1 cellular context compared by ENCODE assay signal in the genomic region with DNA sequence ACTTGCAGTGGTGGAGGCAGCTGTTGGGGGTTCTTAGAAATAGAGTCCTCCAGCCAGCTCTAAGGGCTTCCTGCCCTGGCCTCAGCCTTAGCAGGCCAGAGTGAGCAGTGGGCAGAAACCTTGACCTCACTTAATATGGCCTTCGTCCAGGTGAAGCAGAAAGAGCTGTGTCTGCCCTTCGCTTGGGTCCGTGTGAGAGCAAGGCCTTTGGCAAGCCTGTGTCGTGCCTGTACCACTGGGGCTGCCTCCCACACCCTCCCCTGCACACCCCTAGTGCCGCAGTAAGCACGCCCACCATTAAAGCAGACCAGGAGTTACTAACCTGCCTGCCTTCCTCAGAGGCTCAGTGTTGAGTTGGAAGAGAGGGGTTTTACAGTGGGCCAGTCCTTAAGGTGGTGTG.
TF ChIP-seq lines count a peak whose summit lies in the region.

No MANE protein-coding gene starts in this region.

TF ChIP-seq in HEK293, 187 proteins besides CTCF, POLR2A, EP300 and RAD21 (continued from another document):
- TF ChIP-seq, protein P1, sequence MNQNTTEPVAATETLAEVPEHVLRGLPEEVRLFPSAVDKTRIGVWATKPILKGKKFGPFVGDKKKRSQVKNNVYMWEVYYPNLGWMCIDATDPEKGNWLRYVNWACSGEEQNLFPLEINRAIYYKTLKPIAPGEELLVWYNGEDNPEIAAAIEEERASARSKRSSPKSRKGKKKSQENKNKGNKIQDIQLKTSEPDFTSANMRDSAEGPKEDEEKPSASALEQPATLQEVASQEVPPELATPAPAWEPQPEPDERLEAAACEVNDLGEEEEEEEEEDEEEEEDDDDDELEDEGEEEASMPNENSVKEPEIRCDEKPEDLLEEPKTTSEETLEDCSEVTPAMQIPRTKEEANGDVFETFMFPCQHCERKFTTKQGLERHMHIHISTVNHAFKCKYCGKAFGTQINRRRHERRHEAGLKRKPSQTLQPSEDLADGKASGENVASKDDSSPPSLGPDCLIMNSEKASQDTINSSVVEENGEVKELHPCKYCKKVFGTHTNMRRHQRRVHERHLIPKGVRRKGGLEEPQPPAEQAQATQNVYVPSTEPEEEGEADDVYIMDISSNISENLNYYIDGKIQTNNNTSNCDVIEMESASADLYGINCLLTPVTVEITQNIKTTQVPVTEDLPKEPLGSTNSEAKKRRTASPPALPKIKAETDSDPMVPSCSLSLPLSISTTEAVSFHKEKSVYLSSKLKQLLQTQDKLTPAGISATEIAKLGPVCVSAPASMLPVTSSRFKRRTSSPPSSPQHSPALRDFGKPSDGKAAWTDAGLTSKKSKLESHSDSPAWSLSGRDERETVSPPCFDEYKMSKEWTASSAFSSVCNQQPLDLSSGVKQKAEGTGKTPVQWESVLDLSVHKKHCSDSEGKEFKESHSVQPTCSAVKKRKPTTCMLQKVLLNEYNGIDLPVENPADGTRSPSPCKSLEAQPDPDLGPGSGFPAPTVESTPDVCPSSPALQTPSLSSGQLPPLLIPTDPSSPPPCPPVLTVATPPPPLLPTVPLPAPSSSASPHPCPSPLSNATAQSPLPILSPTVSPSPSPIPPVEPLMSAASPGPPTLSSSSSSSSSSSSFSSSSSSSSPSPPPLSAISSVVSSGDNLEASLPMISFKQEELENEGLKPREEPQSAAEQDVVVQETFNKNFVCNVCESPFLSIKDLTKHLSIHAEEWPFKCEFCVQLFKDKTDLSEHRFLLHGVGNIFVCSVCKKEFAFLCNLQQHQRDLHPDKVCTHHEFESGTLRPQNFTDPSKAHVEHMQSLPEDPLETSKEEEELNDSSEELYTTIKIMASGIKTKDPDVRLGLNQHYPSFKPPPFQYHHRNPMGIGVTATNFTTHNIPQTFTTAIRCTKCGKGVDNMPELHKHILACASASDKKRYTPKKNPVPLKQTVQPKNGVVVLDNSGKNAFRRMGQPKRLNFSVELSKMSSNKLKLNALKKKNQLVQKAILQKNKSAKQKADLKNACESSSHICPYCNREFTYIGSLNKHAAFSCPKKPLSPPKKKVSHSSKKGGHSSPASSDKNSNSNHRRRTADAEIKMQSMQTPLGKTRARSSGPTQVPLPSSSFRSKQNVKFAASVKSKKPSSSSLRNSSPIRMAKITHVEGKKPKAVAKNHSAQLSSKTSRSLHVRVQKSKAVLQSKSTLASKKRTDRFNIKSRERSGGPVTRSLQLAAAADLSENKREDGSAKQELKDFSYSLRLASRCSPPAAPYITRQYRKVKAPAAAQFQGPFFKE (tag by site-specific recombination; IDR thresholded peaks at IDR 0.05; ENCODE audit: borderline replicate concordance) = no peak
- TF ChIP-seq, protein P2, sequence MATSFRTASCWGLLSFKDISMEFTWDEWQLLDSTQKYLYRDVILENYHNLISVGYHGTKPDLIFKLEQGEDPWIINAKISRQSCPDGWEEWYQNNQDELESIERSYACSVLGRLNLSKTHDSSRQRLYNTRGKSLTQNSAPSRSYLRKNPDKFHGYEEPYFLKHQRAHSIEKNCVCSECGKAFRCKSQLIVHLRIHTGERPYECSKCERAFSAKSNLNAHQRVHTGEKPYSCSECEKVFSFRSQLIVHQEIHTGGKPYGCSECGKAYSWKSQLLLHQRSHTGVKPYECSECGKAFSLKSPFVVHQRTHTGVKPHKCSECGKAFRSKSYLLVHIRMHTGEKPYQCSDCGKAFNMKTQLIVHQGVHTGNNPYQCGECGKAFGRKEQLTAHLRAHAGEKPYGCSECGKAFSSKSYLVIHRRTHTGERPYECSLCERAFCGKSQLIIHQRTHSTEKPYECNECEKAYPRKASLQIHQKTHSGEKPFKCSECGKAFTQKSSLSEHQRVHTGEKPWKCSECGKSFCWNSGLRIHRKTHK (tag by site-specific recombination; IDR thresholded peaks at IDR 0.05) = no peak
- TF ChIP-seq EGR2 (tag by site-specific recombination; IDR thresholded peaks at IDR 0.05; ENCODE audit: low read depth) = peak; percentile 40; the same call in 1 of the 2 replicates
